Comparison of ENCODE assay signal across 10 cellular contexts in genomic region chr4:145298885-145299284, GRCh38.
DNase-seq lines count a peak whose midpoint lies in the region; ATAC-seq, FAIRE-seq and TF ChIP-seq lines count a peak whose summit lies in the region.
"Had no signal": no experiment of that assay in that cellular context is flagged by ENCODE, and none has a peak within 500 bp of the region (broad histone marks: within the 10 kb centered on the region; RNA-seq: fewer than 3 reads in every experiment).

No MANE protein-coding gene starts in this region.

- no peaks in the 10 kb centered on the region for H3K36me3 ChIP-seq in osteoblast (ENCODE audit: insufficient read depth, low read length)
- no peaks in the 10 kb centered on the region for H3K36me3 ChIP-seq in HepG2 (replicated peaks in 1 of 2; ENCODE audit: control insufficient read depth in 1 of 2, insufficient read depth in 2 of 2, low read length in 2 of 2)

- H3K9ac ChIP-seq in HepG2 (ENCODE audit: insufficient read depth, low read depth, low read length): no peak overlapping the region

- H3K79me2 ChIP-seq in osteoblast (ENCODE audit: insufficient read depth, low read length) (no peaks in the 10 kb centered on the region), HepG2 (ENCODE audit: insufficient read depth, low read length) (no peaks in the 10 kb centered on the region)

- CTCF ChIA-PET in HepG2 (lab: Yijun Ruan, JAX; ENCODE audit: low intra/inter-chr PET ratio, low total read pairs): no interaction called here

- peak; percentile 33 for ATAC-seq in GM18907 (IDR thresholded peaks at IDR 0.05; ENCODE audit: unreplicated experiment)
- peak; percentile 15 for ATAC-seq in HG02884 (IDR thresholded peaks at IDR 0.05; ENCODE audit: unreplicated experiment)
- no peak for ATAC-seq in HepG2

- no peaks in the 10 kb centered on the region for H3K9me3 ChIP-seq in osteoblast (ENCODE audit: low read depth, low read length)
- H3K9me3 ChIP-seq in HepG2 (ENCODE audit: low read length): no peaks in the 10 kb centered on the region

- H3K27me3 ChIP-seq in osteoblast (ENCODE audit: insufficient read depth, low read length): no peaks in the 10 kb centered on the region
- 0 out of 5 replicates have a peak, but pooled peaks cover 0 to 4% of the 10 kb centered on the region in 2 experiments for H3K27me3 ChIP-seq in HepG2 (ENCODE audit: control insufficient read depth in 1 of 2, insufficient read depth in 2 of 2, low read length in 2 of 2)

- TF ChIP-seq RAD21 in HepG2 (CRISPR knock-in tag; IDR thresholded peaks at IDR 0.05): no peak

- no peak for FAIRE-seq in HepG2 (lab: Jason Lieb, UNC)

- H4K20me1 ChIP-seq in osteoblast (ENCODE audit: insufficient read depth, low read length) (no peaks in the 10 kb centered on the region), HepG2 (ENCODE audit: insufficient read depth, low read length) (no peaks in the 10 kb centered on the region)

- in situ Hi-C loops in HepG2 (cut with HindIII; ENCODE audit: extremely low pct_ligation_motif_present, low pct_unique_long_range_greater_than_20kb): no loop called here

- H3K27ac ChIP-seq in osteoblast (ENCODE audit: low read depth, low read length) (peak overlapping the region; percentile 82), HepG2 (ENCODE audit: extremely low read length, insufficient read depth, low read length) (no peak overlapping the region)

- no peak for TF ChIP-seq POLR2A in HepG2 (IDR thresholded peaks at IDR 0.05; ENCODE audit: insufficient read depth in 1 of 2, low read depth in 2 of 2, low read length in 2 of 2)

- 0% methylated on average over 2 of the region's 2 CpGs for whole genome bisulfite sequencing in HepG2 (ENCODE audit: low lambda C conversion rate)

- H3K4me2 ChIP-seq in osteoblast (ENCODE audit: insufficient read depth, low read length): peak overlapping the region; percentile 75
- H3K4me2 ChIP-seq in HepG2 (ENCODE audit: low read depth, low read length): no peak overlapping the region

- DNase-seq in OCI-M1 (lab: John Stamatoyannopoulos, UW) (peak; percentile 66), osteoblast (ENCODE audit: insufficient read length, low spot score, missing footprints) (no peak), epidermal melanocyte (ENCODE audit: insufficient read length, low spot score) (no peak), HepG2 (ENCODE audit: low spot score) (no peak), cortex of kidney (lab: John Stamatoyannopoulos, UW) (no peak)
- DNase-seq in activated CD4-positive, alpha-beta T cell treated with anti-CD3 and anti-CD28 coated beads, Interleukin-2, amount 50 U/mL, for 1 hour: no peak
- DNase-seq: GF-D8, NCI-H1436 treated with DMSO at 0.1 percent for 48 hours had no signal

- TF ChIP-seq CTCF in osteoblast (IDR thresholded peaks at IDR 0.05; ENCODE audit: extremely low read depth, low read depth, low read length) (no peak), HepG2 (CRISPR knock-in tag; IDR thresholded peaks at IDR 0.05) (no peak)

- H3K4me3 ChIP-seq in osteoblast (ENCODE audit: insufficient read depth, low read length): no peak overlapping the region
- no peak overlapping the region for H3K4me3 ChIP-seq in HepG2 (replicated peaks in 1 of 3; ENCODE audit: insufficient read depth in 1 of 3, low read depth in 2 of 3, low read length in 3 of 3)

- POLR2A ChIA-PET in HepG2 (lab: Yijun Ruan, JAX): no interaction called here

- BruUV-seq in HepG2 (replicated peaks; lab: Mats Ljungman, UMichigan): no TSS peak

- intact Hi-C loops in HepG2 (cut with micrococcal nuclease; ENCODE audit: unreplicated experiment): no loop called here

- H2AFZ ChIP-seq in osteoblast (ENCODE audit: low read length) (no peak overlapping the region), HepG2 (ENCODE audit: low read length) (no peak overlapping the region)

- TF ChIP-seq EP300 in HepG2 (IDR thresholded peaks at IDR 0.05; ENCODE audit: low read depth in 2 of 2, low read length in 2 of 2) (no peak), HepG2 (CRISPR knock-in tag; IDR thresholded peaks at IDR 0.05; ENCODE audit: borderline replicate concordance) (no peak)

- H3K4me1 ChIP-seq in osteoblast (ENCODE audit: insufficient read depth, low read length) (peaks cover 25% of the 10 kb centered on the region), HepG2 (ENCODE audit: insufficient read depth, low read length) (no peaks in the 10 kb centered on the region)

TF ChIP-seq in HepG2, 621 proteins besides CTCF, POLR2A, EP300 and RAD21:
- no peak for TF ChIP-seq TEF (CRISPR knock-in tag; IDR thresholded peaks at IDR 0.05)
- TF ChIP-seq ONECUT2 (CRISPR knock-in tag; IDR thresholded peaks at IDR 0.05): no peak
- TF ChIP-seq TRIM24 (CRISPR knock-in tag; IDR thresholded peaks at IDR 0.05): no peak
